Comparison of ENCODE assay signal across 8 cellular contexts in genomic region chr16:24255446-24256352, GRCh38. TPM values are rescaled to one million over a fixed set of nuclear protein-coding genes. Genes with fewer than 3 reads are reported as not detected.
DNase-seq lines count a peak whose midpoint lies in the region; ATAC-seq, FAIRE-seq and TF ChIP-seq lines count a peak whose summit lies in the region.

CACNG3 (plus strand) TSS chr16:24256335; CDS start chr16:24256755, 420 bp downstream.

- H3K4me3 Mint-ChIP-seq in osteocyte (ENCODE audit: unreplicated experiment), result no peak within 1 kb of the TSS

- H3K9me3 Mint-ChIP-seq in osteocyte (ENCODE audit: unreplicated experiment), result peaks cover 4% of the 10 kb centered on the region

- H3K27me3 ChIP-seq in SJCRH30 (no peaks in the 10 kb centered on the region), adipocyte (replicated peaks; ENCODE audit: control insufficient read depth, insufficient read depth, low read length) (peaks cover 27% of the 10 kb centered on the region)

- no peak within 1 kb of the TSS for H3K27ac Mint-ChIP-seq in osteocyte (ENCODE audit: unreplicated experiment)

- H3K9me3 ChIP-seq in SJCRH30 (replicated peaks) (no peaks in the 10 kb centered on the region), adipocyte (ENCODE audit: control insufficient read depth, low read length) (no peaks in the 10 kb centered on the region), iPS-18c (ENCODE audit: control insufficient read depth, insufficient read depth, low read length) (no peaks in the 10 kb centered on the region)

- H3K9ac ChIP-seq in adipocyte (ENCODE audit: low read length), result no peak within 1 kb of the TSS

- ATAC-seq in HG02981 (IDR thresholded peaks at IDR 0.05; ENCODE audit: unreplicated experiment), result no peak

- no peaks in the 10 kb centered on the region for H3K36me3 Mint-ChIP-seq in osteocyte (ENCODE audit: unreplicated experiment)

- DNase-seq in GM18507 (ENCODE audit: extremely low spot score, insufficient read length, low read depth) (peak; percentile 32), SJCRH30 (peak; percentile 31 to 47), adipocyte (ENCODE audit: low read depth) (peak; percentile 29), NCI-H524 (lab: John Stamatoyannopoulos, UW) (no peak), osteocyte (ENCODE audit: extremely low spot score, unreplicated experiment) (no peak)
- peak; percentile 42 to 61 for DNase-seq in stimulated activated CD4-positive, alpha-beta T cell treated with anti-CD3 and anti-CD28 coated beads, Interleukin-4, amount 100 ng/mL, for 48 hours (ENCODE audit: low read depth in 2 of 2)

- H3K4me1 ChIP-seq in SJCRH30 (no peaks in the 10 kb centered on the region), adipocyte (ENCODE audit: control insufficient read depth, insufficient read depth, low read length) (no peaks in the 10 kb centered on the region)

- H3K4me1 Mint-ChIP-seq in osteocyte (ENCODE audit: unreplicated experiment), result no peaks in the 10 kb centered on the region

- no peak within 1 kb of the TSS for H3K4me3 ChIP-seq in SJCRH30
- H3K4me3 ChIP-seq in adipocyte (ENCODE audit: low read length), result no peak within 1 kb of the TSS
- H3K4me3 ChIP-seq in iPS-18c (ENCODE audit: insufficient read depth, low read depth, low read length), result peak within 1 kb of the TSS; percentile 56

- H3K27me3 Mint-ChIP-seq in osteocyte (ENCODE audit: unreplicated experiment), result no peaks in the 10 kb centered on the region

- FAIRE-seq in GM18507 (lab: Jason Lieb, UNC), result no peak

- TF ChIP-seq CTCF in osteocyte (IDR thresholded peaks at IDR 0.05), result no peak

- H3K36me3 ChIP-seq in SJCRH30 (no peaks in the 10 kb centered on the region), adipocyte (ENCODE audit: control insufficient read depth, insufficient read depth, low read length, severe bottlenecking) (no peaks in the 10 kb centered on the region)

- no peak within 1 kb of the TSS for H3K27ac ChIP-seq in SJCRH30

RNA-seq across cellular contexts. Expression of gene CACNG3, which starts in this region (rescaled TPM):
- total RNA-seq in SJCRH30 (2014; rRNA removed; shearing (Covaris generic)), result 0.02 TPM in 1 of 2 replicates, not detected in the other
- not detected in 2 replicates for total RNA-seq in osteocyte

Comparison
In these comparisons a context has a peak if more than half of its experiments do, and no peak if none do; other contexts are left out.
1. Peak in DNase-seq in SJCRH30; RNA of the gene not detected or under 1 TPM.
2. DNase-seq: peak in GM18507 (single experiment), adipocyte (single experiment) and stimulated activated CD4-positive, alpha-beta T cell treated with anti-CD3 and anti-CD28 coated beads, Interleukin-4, amount 100 ng/mL, for 48 hours (2 of 2); none in NCI-H524 (0 of 2) and osteocyte (single experiment).